In the genomic region with DNA sequence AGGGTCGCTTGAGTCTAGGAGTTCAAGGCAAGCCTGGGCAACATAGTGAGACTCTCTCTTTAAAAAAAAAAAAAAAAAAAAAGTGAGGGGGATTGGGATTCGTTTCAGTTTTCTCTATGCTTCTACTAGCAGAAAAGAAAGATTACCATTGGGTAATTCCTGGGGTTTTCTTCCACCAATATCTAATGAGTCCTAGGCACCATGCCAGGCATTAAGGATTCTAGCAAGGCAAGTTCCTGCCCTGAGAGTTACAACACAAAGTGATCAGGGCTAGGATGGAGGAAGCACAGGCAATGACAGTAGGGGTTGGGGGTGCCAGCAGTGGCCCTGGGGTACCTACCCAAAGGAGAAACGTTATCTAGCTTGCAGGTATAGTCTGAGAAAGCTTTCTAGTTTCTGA, we compare ENCODE assay signal across 26 cellular contexts.
"Had no signal": no experiment of that assay in that cellular context is flagged by ENCODE, and none has a peak within 500 bp of the region (broad histone marks: within the 10 kb centered on the region; RNA-seq: fewer than 3 reads in every experiment).

No MANE protein-coding gene starts in this region.

- DNase-seq: activated CD4-positive, alpha-beta T cell treated with anti-CD3 and anti-CD28 coated beads, Interleukin-2, amount 10 ng/mL, durations not matched to agents 7 days and 5 days; activated CD8-positive, alpha-beta T cell treated with anti-CD3 and anti-CD28 coated beads, Interleukin-2, amount 10 ng/mL, durations not matched to agents 7 days and 5 days; activated naive CD4-positive, alpha-beta T cell treated with Interleukin-2 at 50 U/mL for 16 hours; activated T-cell treated with anti-CD3 and anti-CD28 coated beads, Interleukin-2, amount 50 U/mL, for 24 hours; cerebellar nuclear complex; effector CD8-positive, alpha-beta T cell; heart right ventricle; kidney glomerular epithelial cell; left ventricle myocardium superior; mucosa of descending colon; naive B cell; right lobe of liver; stimulated activated CD4-positive, alpha-beta T cell treated with anti-CD3 and anti-CD28 coated beads, Interleukin-4, amount 100 ng/mL, for 24 hours; stomach; testis had no signal

- H2AFZ ChIP-seq: neural progenitor cell had no signal

- H3K27ac ChIP-seq: ascending aorta, esophagus muscularis mucosa, gastroesophageal sphincter, heart right ventricle, neural progenitor cell, right lobe of liver, stomach, testis had no signal

- H3K4me3 ChIP-seq: ascending aorta, esophagus muscularis mucosa, gastroesophageal sphincter, heart right ventricle, mucosa of descending colon, neural progenitor cell, right lobe of liver, smooth muscle cell, stomach, testis had no signal

- ATAC-seq: activated CD8-positive, alpha-beta T cell treated with anti-CD3 and anti-CD28 coated beads, Interleukin-2, amount 10 ng/mL, durations not matched to agents 7 days and 5 days; gastroesophageal sphincter; heart right ventricle; left ventricle myocardium superior; mucosa of descending colon; right lobe of liver; stimulated activated effector memory CD8-positive, alpha-beta T cell treated with anti-CD3 and anti-CD28 coated beads, Interleukin-12 subunit alpha, Interleukin-12 subunit beta, amount 100 ng/mL, for 72 hours had no signal

- H3K4me1 Mint-ChIP-seq: activated CD4-positive, alpha-beta T cell treated with anti-CD3 and anti-CD28 coated beads, Interleukin-2, amount 10 ng/mL, durations not matched to agents 7 days and 5 days; memory B cell; naive B cell; stimulated activated effector memory CD8-positive, alpha-beta T cell treated with anti-CD3 and anti-CD28 coated beads, Interleukin-12 subunit alpha, Interleukin-12 subunit beta, amount 100 ng/mL, for 72 hours had no signal

- H3K4me3 Mint-ChIP-seq: activated CD4-positive, alpha-beta T cell treated with anti-CD3 and anti-CD28 coated beads, Interleukin-2, amount 10 ng/mL, durations not matched to agents 7 days and 5 days; activated CD8-positive, alpha-beta T cell treated with anti-CD3 and anti-CD28 coated beads, Interleukin-2, amount 10 ng/mL, durations not matched to agents 7 days and 5 days; activated T-cell treated with anti-CD3 and anti-CD28 coated beads, Interleukin-2, amount 50 U/mL, for 24 hours; memory B cell; naive B cell; neural progenitor cell; stimulated activated effector memory CD8-positive, alpha-beta T cell treated with anti-CD3 and anti-CD28 coated beads, Interleukin-12 subunit alpha, Interleukin-12 subunit beta, amount 100 ng/mL, for 72 hours; T-helper 1 cell treated with Interleukin-12 subunit alpha and Interleukin-12 subunit beta and Interleukin-4 antibody, amounts not matched to agents 30 μg/mL and 1 μg/mL, for 36 hours; type B pancreatic cell had no signal

- FAIRE-seq: bronchial epithelial cell had no signal

- H3K36me3 Mint-ChIP-seq: memory B cell; naive B cell; neural progenitor cell; stimulated activated effector memory CD8-positive, alpha-beta T cell treated with anti-CD3 and anti-CD28 coated beads, Interleukin-12 subunit alpha, Interleukin-12 subunit beta, amount 100 ng/mL, for 72 hours; type B pancreatic cell had no signal

- H3K27ac Mint-ChIP-seq: activated CD4-positive, alpha-beta T cell treated with anti-CD3 and anti-CD28 coated beads, Interleukin-2, amount 10 ng/mL, durations not matched to agents 7 days and 5 days; activated CD8-positive, alpha-beta T cell treated with anti-CD3 and anti-CD28 coated beads, Interleukin-2, amount 10 ng/mL, durations not matched to agents 7 days and 5 days; activated T-cell treated with anti-CD3 and anti-CD28 coated beads, Interleukin-2, amount 50 U/mL, for 24 hours; activated T-helper 2 cell treated with anti-CD3 and anti-CD28 coated beads, Interferon-gamma antibody, Interleukin-2, Interleukin-4, amounts not matched to agents 10 μg/mL and 5 μg/mL and 100 μg/mL, durations not matched to agents 14 hours and 24 hours and 36 hours; memory B cell; naive B cell; neural progenitor cell; stimulated activated effector memory CD8-positive, alpha-beta T cell treated with anti-CD3 and anti-CD28 coated beads, Interleukin-12 subunit alpha, Interleukin-12 subunit beta, amount 100 ng/mL, for 72 hours; T-helper 1 cell treated with Interleukin-12 subunit alpha and Interleukin-12 subunit beta and Interleukin-4 antibody, amounts not matched to agents 30 μg/mL and 1 μg/mL, for 36 hours; type B pancreatic cell had no signal

- H3K4me1 ChIP-seq: ascending aorta, esophagus muscularis mucosa, gastroesophageal sphincter, right lobe of liver, testis had no signal

- H3K27me3 ChIP-seq: ascending aorta, neural progenitor cell, right lobe of liver, testis had no signal

- H3K9me3 ChIP-seq: ascending aorta, esophagus muscularis mucosa, gastroesophageal sphincter, heart right ventricle, mucosa of descending colon, right lobe of liver, stomach, testis had no signal

- H3K9ac ChIP-seq: neural progenitor cell had no signal

- H3K36me3 ChIP-seq: ascending aorta, esophagus muscularis mucosa, gastroesophageal sphincter, heart right ventricle, neural progenitor cell, right lobe of liver, stomach had no signal

- H3K9me3 Mint-ChIP-seq: activated CD4-positive, alpha-beta T cell treated with anti-CD3 and anti-CD28 coated beads, Interleukin-2, amount 10 ng/mL, durations not matched to agents 7 days and 5 days; activated T-cell treated with anti-CD3 and anti-CD28 coated beads, Interleukin-2, amount 50 U/mL, for 24 hours; activated T-helper 2 cell treated with anti-CD3 and anti-CD28 coated beads, Interferon-gamma antibody, Interleukin-2, Interleukin-4, amounts not matched to agents 10 μg/mL and 5 μg/mL and 100 μg/mL, durations not matched to agents 14 hours and 24 hours and 36 hours; memory B cell; naive B cell; neural progenitor cell; stimulated activated effector memory CD8-positive, alpha-beta T cell treated with anti-CD3 and anti-CD28 coated beads, Interleukin-12 subunit alpha, Interleukin-12 subunit beta, amount 100 ng/mL, for 72 hours; T-helper 1 cell treated with Interleukin-12 subunit alpha and Interleukin-12 subunit beta and Interleukin-4 antibody, amounts not matched to agents 30 μg/mL and 1 μg/mL, for 36 hours; type B pancreatic cell had no signal

- H3K4me2 ChIP-seq: neural progenitor cell, smooth muscle cell had no signal
